In genomic region chr10:69428138-69428537, GRCh38 we compare ENCODE assay signal across 21 cellular contexts. TPM values are rescaled to one million over a fixed set of nuclear protein-coding genes. Genes with fewer than 3 reads are reported as not detected.
DNase-seq lines count a peak whose midpoint lies in the region; ATAC-seq and TF ChIP-seq lines count a peak whose summit lies in the region.
"Had no signal": no experiment of that assay in that cellular context is flagged by ENCODE, and none has a peak within 500 bp of the region (broad histone marks: within the 10 kb centered on the region; RNA-seq: fewer than 3 reads in every experiment).

No MANE protein-coding gene starts in this region.

- no peak overlapping the region for H3K9ac ChIP-seq in BLaER1 treated with 17β-estradiol and CSF1 and Interleukin-3, amounts not matched to agents 10 nM and 100 nM

- H3K36me3 ChIP-seq in BLaER1 treated with 17β-estradiol and CSF1 and Interleukin-3, amounts not matched to agents 10 nM and 100 nM, result no peaks in the 10 kb centered on the region
- no peaks in the 10 kb centered on the region for H3K36me3 ChIP-seq in CD4-positive, alpha-beta memory T cell (ENCODE audit: insufficient read depth, low read length)
- H3K36me3 ChIP-seq: pancreas, transverse colon had no signal

- POLR2A ChIA-PET in CD4-positive, alpha-beta memory T cell (lab: Charles Lee; ENCODE audit: partially characterized antibody), result interaction anchor here (1.6 kb wide), 1 partner anchor 20 kb away, joined by 6 read pairs; no protein-coding TSS in a partner anchor

- H3K4me2 ChIP-seq in BLaER1 treated with 17β-estradiol and CSF1 and Interleukin-3, amounts not matched to agents 10 nM and 100 nM, result peak overlapping the region in 9 of 11 experiments; percentile 5 to 38 (median 12); a peak in 12 of 22 replicates

- CTCF ChIA-PET in CD4-positive, alpha-beta memory T cell (lab: Charles Lee; ENCODE audit: partially characterized antibody), result interaction anchor here (0.7 to 6.3 kb wide), 13 partner anchors 10 to 336 kb away, joined by 3 to 50 read pairs (median 4); no protein-coding TSS in a partner anchor

- no peak overlapping the region for H3K27ac ChIP-seq in BLaER1 treated with 17β-estradiol and CSF1 and Interleukin-3, amounts not matched to agents 10 nM and 100 nM
- H3K27ac ChIP-seq in CD4-positive, alpha-beta memory T cell (ENCODE audit: low read depth, low read length), result no peak overlapping the region
- H3K27ac ChIP-seq: dorsolateral prefrontal cortex, pancreas, transverse colon had no signal

- H3K9me3 ChIP-seq in BLaER1 treated with 17β-estradiol and CSF1 and Interleukin-3, amounts not matched to agents 10 nM and 100 nM (replicated peaks in 1 of 11), result no peaks in the 10 kb centered on the region
- H3K9me3 ChIP-seq in CD4-positive, alpha-beta memory T cell (ENCODE audit: control insufficient read depth in 1 of 2, low read length in 2 of 2), result no peaks in the 10 kb centered on the region
- no peaks in the 10 kb centered on the region for H3K9me3 ChIP-seq in T-helper 17 cell (ENCODE audit: control insufficient read depth, low read length, poor library complexity, severe bottlenecking)
- H3K9me3 ChIP-seq: pancreas, transverse colon had no signal

- H3K27me3 ChIP-seq in BLaER1 treated with 17β-estradiol and CSF1 and Interleukin-3, amounts not matched to agents 10 nM and 100 nM, result no peaks in the 10 kb centered on the region
- no peaks in the 10 kb centered on the region for H3K27me3 ChIP-seq in CD4-positive, alpha-beta memory T cell (ENCODE audit: insufficient read depth, low read length)
- H3K27me3 ChIP-seq: dorsolateral prefrontal cortex, pancreas, transverse colon had no signal

- H3K4me1 Mint-ChIP-seq in CD4-positive, alpha-beta memory T cell, result peaks cover 38 to 56% (median 47%) of the 10 kb centered on the region in 4 donors
- H3K4me1 Mint-ChIP-seq in T-helper 17 cell, result peaks cover 37% of the 10 kb centered on the region

- peaks cover 19 to 44% (median 28%) of the 10 kb centered on the region in 10 experiments for H3K4me1 ChIP-seq in BLaER1 treated with 17β-estradiol and CSF1 and Interleukin-3, amounts not matched to agents 10 nM and 100 nM
- peaks cover 43% of the 10 kb centered on the region for H3K4me1 ChIP-seq in CD4-positive, alpha-beta memory T cell (ENCODE audit: insufficient read depth, low read length)

- DNase-seq in CD4-positive, alpha-beta memory T cell, result no peak
- peak; percentile 77 for DNase-seq in NCI-H146 treated with DMSO at 0.1 percent for 48 hours (lab: John Stamatoyannopoulos, UW; ENCODE audit: unreplicated experiment)
- no peak for DNase-seq in T-helper 17 cell
- no peak for DNase-seq in SK-N-DZ (ENCODE audit: low spot score)
- no peak for DNase-seq in cerebellar nuclear complex (lab: John Stamatoyannopoulos, UW)
- DNase-seq in omental fat pad (ENCODE audit: low spot score), result no peak
- DNase-seq: activated CD4-positive, alpha-beta T cell treated with anti-CD3 and anti-CD28 coated beads, Interleukin-2, amount 10 ng/mL, durations not matched to agents 7 days and 5 days; activated CD8-positive, alpha-beta memory T cell treated with anti-CD3 and anti-CD28 coated beads, Interleukin-2, amount 50 U/mL, for 48 hours; activated effector memory CD4-positive, alpha-beta T cell treated with anti-CD3 and anti-CD28 coated beads, Interleukin-2, amount 50 U/mL, for 16 hours; amygdala; dorsolateral prefrontal cortex; Kasumi-1; NCI-H1105; pancreas; stimulated activated CD4-positive, alpha-beta T cell treated with anti-CD3 and anti-CD28 coated beads, Interleukin-1b, Interleukin-23, amount 100 ng/mL, for 48 hours; T-helper 1 cell; transverse colon had no signal

- peak overlapping the region in 3 of 8 donors; percentile 33 to 58 (median 50) for H3K4me3 Mint-ChIP-seq in CD4-positive, alpha-beta memory T cell
- peak overlapping the region; percentile 31 for H3K4me3 Mint-ChIP-seq in T-helper 17 cell
- H3K4me3 Mint-ChIP-seq: activated CD4-positive, alpha-beta T cell treated with anti-CD3 and anti-CD28 coated beads, Interleukin-2, amount 10 ng/mL, durations not matched to agents 7 days and 5 days; stimulated activated naive CD8-positive, alpha-beta T cell treated with anti-CD3 and anti-CD28 coated beads, Interleukin-15, Interleukin-2, amounts not matched to agents 100 ng/mL and 50 ng/mL, for 24 hours had no signal

- no peak overlapping the region for H3K4me3 ChIP-seq in BLaER1 treated with 17β-estradiol and CSF1 and Interleukin-3, amounts not matched to agents 10 nM and 100 nM
- H3K4me3 ChIP-seq in CD4-positive, alpha-beta memory T cell (ENCODE audit: low read length in 2 of 2), result no peak overlapping the region
- H3K4me3 ChIP-seq: dorsolateral prefrontal cortex, pancreas, transverse colon had no signal

- no peak for ATAC-seq in T-helper 17 cell
- no peak for ATAC-seq in omental fat pad (ENCODE audit: low FRiP score)

- no peaks in the 10 kb centered on the region for H3K27me3 Mint-ChIP-seq in CD4-positive, alpha-beta memory T cell
- no peaks in the 10 kb centered on the region for H3K27me3 Mint-ChIP-seq in T-helper 17 cell
- H3K27me3 Mint-ChIP-seq: activated CD4-positive, alpha-beta T cell treated with anti-CD3 and anti-CD28 coated beads, Interleukin-2, amount 10 ng/mL, durations not matched to agents 7 days and 5 days; stimulated activated naive CD8-positive, alpha-beta T cell treated with anti-CD3 and anti-CD28 coated beads, Interleukin-15, Interleukin-2, amounts not matched to agents 100 ng/mL and 50 ng/mL, for 24 hours had no signal

- intact Hi-C loops in CD4-positive, alpha-beta memory T cell (cut with micrococcal nuclease), result loop anchor here (5.0 kb wide), 1 partner anchor 209 kb away; no protein-coding TSS in a partner anchor

- H3K27ac Mint-ChIP-seq in CD4-positive, alpha-beta memory T cell, result peak overlapping the region in 6 of 7 donors; percentile 27 to 95 (median 74)
- peak overlapping the region; percentile 96 for H3K27ac Mint-ChIP-seq in T-helper 17 cell
- H3K27ac Mint-ChIP-seq: stimulated activated naive CD8-positive, alpha-beta T cell treated with anti-CD3 and anti-CD28 coated beads, Interleukin-15, Interleukin-2, amounts not matched to agents 100 ng/mL and 50 ng/mL, for 24 hours had no signal

- no peaks in the 10 kb centered on the region for H4K20me1 ChIP-seq in BLaER1 treated with 17β-estradiol and CSF1 and Interleukin-3, amounts not matched to agents 10 nM and 100 nM

- H3K36me3 Mint-ChIP-seq in CD4-positive, alpha-beta memory T cell, result no peaks in the 10 kb centered on the region
- peaks cover 4% of the 10 kb centered on the region for H3K36me3 Mint-ChIP-seq in T-helper 17 cell (ENCODE audit: low read depth)

- no peaks in the 10 kb centered on the region for H3K9me3 Mint-ChIP-seq in CD4-positive, alpha-beta memory T cell
- H3K9me3 Mint-ChIP-seq: activated CD4-positive, alpha-beta T cell treated with anti-CD3 and anti-CD28 coated beads, Interleukin-2, amount 10 ng/mL, durations not matched to agents 7 days and 5 days; stimulated activated naive CD8-positive, alpha-beta T cell treated with anti-CD3 and anti-CD28 coated beads, Interleukin-15, Interleukin-2, amounts not matched to agents 100 ng/mL and 50 ng/mL, for 24 hours had no signal

- TF ChIP-seq CTCF in omental fat pad (IDR thresholded peaks at IDR 0.05), result no peak

RNA-seq across cellular contexts. Expression of gene TACR2, which starts 11.4 kb away (rescaled TPM):
- under 1 TPM in 1 of 2 experiments, not detected in 1; 0.19 TPM for total RNA-seq in CD4-positive, alpha-beta memory T cell
- polyA plus RNA-seq in CD4-positive, alpha-beta memory T cell, result under 1 TPM in 1 of 2 donors, not detected in 1; 0.17 TPM
- total RNA-seq in T-helper 17 cell (not detected), omental fat pad (under 1 TPM in 3 of 4 donors, not detected in 1; 0.44 to 0.96 (median 0.74) TPM)
- polyA plus RNA-seq in SK-N-DZ (2014; cell fraction: cytosol; rRNA removed), result 0.07 TPM in 1 of 2 replicates, not detected in the other
- polyA plus RNA-seq in SK-N-DZ (2014; cell fraction: nucleus; rRNA removed), result not detected in 2 replicates
- total RNA-seq: activated CD4-positive, alpha-beta T cell treated with anti-CD3 and anti-CD28 coated beads, Interleukin-2, amount 10 ng/mL, durations not matched to agents 7 days and 5 days; fibroblast of villous mesenchyme; H4 had no signal

RNA-seq across cellular contexts. Expression of gene TSPAN15, which starts 23.1 kb away (rescaled TPM):
- total RNA-seq in CD4-positive, alpha-beta memory T cell, result 1 to 10 TPM; 2.4 to 2.8 TPM
- polyA plus RNA-seq in CD4-positive, alpha-beta memory T cell, result 10 to 100 TPM; 15.9 to 18.1 TPM
- total RNA-seq in T-helper 17 cell (10 to 100 TPM; 20.3 to 28.7 TPM), omental fat pad (100 to 1,000 TPM in 1 of 4 donors, 10 to 100 TPM in 3; 45.6 to 141 (median 72.5) TPM)
- 13.8 and 19.9 TPM in 2 replicates for polyA plus RNA-seq in SK-N-DZ (2014; cell fraction: cytosol; rRNA removed)
- polyA plus RNA-seq in SK-N-DZ (2014; cell fraction: nucleus; rRNA removed), result 10.6 and 17.6 TPM in 2 replicates
- total RNA-seq: H4 had no signal

Comparison
In these comparisons a context has a peak if more than half of its experiments do, and no peak if none do; other contexts are left out.
1. RNA of gene TSPAN15, which starts 23.1 kb away (total RNA-seq): 45.6 to 141 TPM in omental fat pad and 20.3 to 28.7 TPM in T-helper 17 cell; 2.4 to 2.8 TPM in CD4-positive, alpha-beta memory T cell; every median in the first group is over 4 times any median in the second.